ENCODE assay signal across 14 cellular contexts in the genomic region with DNA sequence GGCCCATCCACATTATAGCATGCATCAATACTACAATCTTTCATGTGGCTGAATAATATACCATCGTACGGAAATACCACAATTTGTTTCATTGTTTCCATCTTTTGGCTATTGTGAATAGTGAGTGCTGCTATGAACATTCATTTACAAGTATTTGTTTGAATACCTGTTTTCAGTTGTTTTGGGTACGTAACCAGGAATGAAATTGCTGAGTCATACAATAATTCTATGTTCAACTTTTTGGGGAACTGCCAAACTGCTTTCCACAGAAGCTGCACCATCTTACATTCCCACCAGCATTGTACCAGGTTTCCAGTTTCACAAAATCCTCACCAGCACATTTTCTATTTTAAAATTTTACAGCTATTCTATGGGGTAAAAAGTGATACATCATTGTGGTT. TPM values are rescaled to one million over a fixed set of nuclear protein-coding genes. Genes with fewer than 3 reads are reported as not detected.
DNase-seq lines count a peak whose midpoint lies in the region; ATAC-seq and TF ChIP-seq lines count a peak whose summit lies in the region.
"Had no signal": no experiment of that assay in that cellular context is flagged by ENCODE, and none has a peak within 500 bp of the region (broad histone marks: within the 10 kb centered on the region; RNA-seq: fewer than 3 reads in every experiment).

No MANE protein-coding gene starts in this region.

- no peaks in the 10 kb centered on the region for H3K27me3 Mint-ChIP-seq in progenitor cell of endocrine pancreas

- no peak overlapping the region for H3K27ac Mint-ChIP-seq in progenitor cell of endocrine pancreas

- H3K4me3 Mint-ChIP-seq in progenitor cell of endocrine pancreas (ENCODE audit: low read depth): no peak overlapping the region

- no peak overlapping the region for H3K4me3 ChIP-seq in astrocyte of the cerebellum (ENCODE audit: low read depth, low read length)

- H3K9me3 Mint-ChIP-seq in progenitor cell of endocrine pancreas (ENCODE audit: low read depth): peaks cover 3% of the 10 kb centered on the region

- TF ChIP-seq CTCF in astrocyte of the cerebellum (IDR thresholded peaks at IDR 0.05; ENCODE audit: low read depth, low read length, missing control alignments) (no peak), progenitor cell of endocrine pancreas (IDR thresholded peaks at IDR 0.05; ENCODE audit: unreplicated experiment) (no peak)

- H3K4me1 Mint-ChIP-seq in progenitor cell of endocrine pancreas (ENCODE audit: low read depth): no peaks in the 10 kb centered on the region

- ATAC-seq in HG02840 (IDR thresholded peaks at IDR 0.05; ENCODE audit: low FRiP score, unreplicated experiment): no peak

- in situ Hi-C loops in KBM-7 (cut with MboI; ENCODE audit: low pct_unique_long_range_greater_than_20kb, low sequenced_read_pairs): no loop called here
- in situ Hi-C loops in astrocyte of the cerebellum (cut with HindIII; ENCODE audit: low sequenced_read_pairs): no loop called here

- DNase-seq in DMS53 (lab: John Stamatoyannopoulos, UW) (peak; percentile 17), DMS53 treated with DMSO at 0.1 percent for 48 hours (lab: John Stamatoyannopoulos, UW; ENCODE audit: unreplicated experiment) (no peak), KBM-7 (peak; percentile 49), astrocyte of the cerebellum (ENCODE audit: low read depth) (peak; percentile 70), lung microvascular endothelial cell (ENCODE audit: low read depth in 2 of 2) (peak; percentile 41 to 60), progenitor cell of endocrine pancreas (ENCODE audit: low spot score, unreplicated experiment) (no peak)
- no peak for DNase-seq in NK-92 treated with Interleukin-12 subunit alpha and Interleukin-12 subunit beta, amount 100 ng/mL, for 24 hours (lab: John Stamatoyannopoulos, UW)
- DNase-seq: 8988T; effector CD4-positive, alpha-beta T cell; left colon; NCI-H1417 treated with DMSO at 0.1 percent for 48 hours; posterior cingulate gyrus; SHP77 had no signal

- H3K36me3 Mint-ChIP-seq in progenitor cell of endocrine pancreas (ENCODE audit: insufficient read depth): peaks cover 12% of the 10 kb centered on the region

RNA-seq across cellular contexts. Expression of gene MANBA, which starts 28.5 kb away (rescaled TPM):
- total RNA-seq in lung microvascular endothelial cell (6.8 and 9.1 TPM in 2 replicates), progenitor cell of endocrine pancreas (48.9 and 49.7 TPM in 2 replicates)

RNA-seq across cellular contexts. Expression of gene UBE2D3, which starts 38.0 kb away (rescaled TPM):
- total RNA-seq in lung microvascular endothelial cell (247 and 276 TPM in 2 replicates), progenitor cell of endocrine pancreas (307 and 316 TPM in 2 replicates)

Comparison
In these comparisons a context has a peak if more than half of its experiments do, and no peak if none do; other contexts are left out.
1. DNase-seq: peak in DMS53 (single experiment), KBM-7 (single experiment), astrocyte of the cerebellum (single experiment) and lung microvascular endothelial cell (2 of 2); none in DMS53 treated with DMSO at 0.1 percent for 48 hours (single experiment), progenitor cell of endocrine pancreas (single experiment) and NK-92 treated with Interleukin-12 subunit alpha and Interleukin-12 subunit beta, amount 100 ng/mL, for 24 hours (single experiment).